ENCODE assay signal across 9 cellular contexts in genomic region chr16:79437764-79438728, GRCh38.
DNase-seq lines count a peak whose midpoint lies in the region; ATAC-seq and TF ChIP-seq lines count a peak whose summit lies in the region.
"Had no signal": no experiment of that assay in that cellular context is flagged by ENCODE, and none has a peak within 500 bp of the region (broad histone marks: within the 10 kb centered on the region; RNA-seq: fewer than 3 reads in every experiment).

No MANE protein-coding gene starts in this region.

- H3K27ac ChIP-seq in SJCRH30 = no peak overlapping the region
- no peak overlapping the region for H3K27ac ChIP-seq in right lobe of liver
- peak overlapping the region; percentile 44 for H3K27ac ChIP-seq in smooth muscle cell (ENCODE audit: low read depth)

- H3K27me3 ChIP-seq in SJCRH30 (no peaks in the 10 kb centered on the region), right lobe of liver (no peaks in the 10 kb centered on the region), smooth muscle cell (ENCODE audit: low read depth) (no peaks in the 10 kb centered on the region)

- intact Hi-C loops in right lobe of liver (cut with DNase I) = no loop called here

- H3K9me3 ChIP-seq in SJCRH30 (replicated peaks) (no peaks in the 10 kb centered on the region), right lobe of liver (no peaks in the 10 kb centered on the region), smooth muscle cell (replicated peaks; ENCODE audit: low read depth) (no peaks in the 10 kb centered on the region)

- no peak for TF ChIP-seq POLR2A in right lobe of liver (IDR thresholded peaks at IDR 0.05)

- peak overlapping the region; percentile 72 for H2AFZ ChIP-seq in smooth muscle cell (ENCODE audit: low read depth)

- WGBS in right lobe of liver (ENCODE audit: insufficient coverage, low coverage, low lambda C conversion rate, missing lambda C conversion rate) = 58% methylated on average over 22 of the region's 31 CpGs
- WGBS in smooth muscle cell (ENCODE audit: low lambda C conversion rate) = 33% methylated on average over 28 of the region's 31 CpGs

- peak; percentile 41 to 62 for DNase-seq in SJCRH30
- DNase-seq in epithelial cell of esophagus (ENCODE audit: low read depth) = peak; percentile 1
- DNase-seq in right lobe of liver = peak in 2 of 3 donors; percentile 57 to 61
- no peak for DNase-seq in smooth muscle cell (lab: John Stamatoyannopoulos, UW; ENCODE audit: unreplicated experiment)
- DNase-seq in stimulated activated CD4-positive, alpha-beta T cell treated with anti-CD3 and anti-CD28 coated beads, Interleukin-4, amount 100 ng/mL, for 1 hour = no peak
- DNase-seq: activated CD4-positive, CD25-positive, alpha-beta regulatory T cell had no signal

- no peaks in the 10 kb centered on the region for H3K79me2 ChIP-seq in smooth muscle cell (ENCODE audit: low read depth)

- H3K4me2 ChIP-seq in smooth muscle cell = peak overlapping the region; percentile 80

- H3K4me1 ChIP-seq in SJCRH30 = no peaks in the 10 kb centered on the region
- H3K4me1 ChIP-seq in right lobe of liver = no peaks in the 10 kb centered on the region
- peaks cover 18% of the 10 kb centered on the region for H3K4me1 ChIP-seq in smooth muscle cell (ENCODE audit: low read depth)

- no peak overlapping the region for H3K9ac ChIP-seq in smooth muscle cell (ENCODE audit: low read depth)

- no peaks in the 10 kb centered on the region for H3F3A ChIP-seq in smooth muscle cell (ENCODE audit: low read depth)

- H3K36me3 ChIP-seq in SJCRH30 (no peaks in the 10 kb centered on the region), right lobe of liver (no peaks in the 10 kb centered on the region), smooth muscle cell (ENCODE audit: low read depth) (no peaks in the 10 kb centered on the region)

- peak; percentile 73 to 89 (median 78) for ATAC-seq in right lobe of liver
- ATAC-seq in GM19467 (IDR thresholded peaks at IDR 0.05; ENCODE audit: unreplicated experiment) = no peak
- no peak for ATAC-seq in GM21390 (IDR thresholded peaks at IDR 0.05; ENCODE audit: unreplicated experiment)
- no peak for ATAC-seq in HG02938 (IDR thresholded peaks at IDR 0.05; ENCODE audit: unreplicated experiment)

- H4K20me1 ChIP-seq in smooth muscle cell (ENCODE audit: low read depth) = no peaks in the 10 kb centered on the region

- H3K4me3 ChIP-seq in SJCRH30 (peak overlapping the region; percentile 23), epithelial cell of esophagus (ENCODE audit: low read length) (no peak overlapping the region), right lobe of liver (no peak overlapping the region), smooth muscle cell (peak overlapping the region; percentile 34)

- TF ChIP-seq CTCF in epithelial cell of esophagus (IDR thresholded peaks at IDR 0.05; ENCODE audit: insufficient read depth, low read depth, low read length, missing control alignments) (no peak), right lobe of liver (IDR thresholded peaks at IDR 0.05) (no peak), smooth muscle cell (IDR thresholded peaks at IDR 0.05; ENCODE audit: borderline replicate concordance, insufficient read depth, poor library complexity, severe bottlenecking) (no peak)

Comparison
In these comparisons a context has a peak if more than half of its experiments do, and no peak if none do; other contexts are left out.
1. DNase-seq: peak in SJCRH30 (2 of 2), epithelial cell of esophagus (single experiment) and right lobe of liver (2 of 3); none in smooth muscle cell (single experiment) and stimulated activated CD4-positive, alpha-beta T cell treated with anti-CD3 and anti-CD28 coated beads, Interleukin-4, amount 100 ng/mL, for 1 hour (single experiment).
2. H3K4me3 ChIP-seq: peak in SJCRH30 (single experiment) and smooth muscle cell (single experiment); none in epithelial cell of esophagus (single experiment) and right lobe of liver (0 of 3).
3. ATAC-seq: peak in right lobe of liver (4 of 4); none in GM19467 (single experiment), GM21390 (single experiment) and HG02938 (single experiment).